Comparison of ENCODE assay signal across 10 cellular contexts in genomic region chr16:66661210-66661560, GRCh38. TPM values are rescaled to one million over a fixed set of nuclear protein-coding genes. Genes with fewer than 3 reads are reported as not detected.
DNase-seq lines count a peak whose midpoint lies in the region; ATAC-seq and TF ChIP-seq lines count a peak whose summit lies in the region.
"Had no signal": no experiment of that assay in that cellular context is flagged by ENCODE, and none has a peak within 500 bp of the region (broad histone marks: within the 10 kb centered on the region; RNA-seq: fewer than 3 reads in every experiment).

No MANE protein-coding gene starts in this region.

- 0 out of 22 replicates have a peak overlapping the region, but pooled peaks of 1 of the 11 experiments have one; percentile 7 for H3K27ac ChIP-seq in BLaER1 treated with 17β-estradiol and CSF1 and Interleukin-3, amounts not matched to agents 10 nM and 100 nM
- H3K27ac ChIP-seq in angular gyrus (ENCODE audit: low read depth, low read length) (peak overlapping the region; percentile 64), right cardiac atrium (ENCODE audit: low read length) (peak overlapping the region; percentile 12), psoas muscle (peak overlapping the region; percentile 80)

- no peak for TF ChIP-seq POLR2A in erythroblast (IDR thresholded peaks at IDR 0.05; ENCODE audit: low read length)

- intact Hi-C loops in right cardiac atrium (cut with DNase I) (no loop called here), psoas muscle (cut with DNase I) (loop anchor here (5.0 to 10.0 kb wide), 2 partner anchors 94 to 206 kb away; partner anchors contain the start of gene DYNC1LI2 (in 1 of the 2))

- H3K4me3 ChIP-seq in BLaER1 treated with 17β-estradiol and CSF1 and Interleukin-3, amounts not matched to agents 10 nM and 100 nM, result no peak overlapping the region
- H3K4me3 ChIP-seq in right cardiac atrium (ENCODE audit: low read length), result no peak overlapping the region
- H3K4me3 ChIP-seq in psoas muscle, result peak overlapping the region; percentile 28

- WGBS in right cardiac atrium, result 64% methylated on average over 4 of the region's 4 CpGs
- 63 to 82% (median 71%) methylated on average over 4 of the region's 4 CpGs for WGBS in psoas muscle, 3 donors

- H3K4me1 ChIP-seq in BLaER1 treated with 17β-estradiol and CSF1 and Interleukin-3, amounts not matched to agents 10 nM and 100 nM, result peaks cover 15 to 24% (median 20%) of the 10 kb centered on the region in 10 experiments
- H3K4me1 ChIP-seq in right cardiac atrium (ENCODE audit: control insufficient read depth, insufficient read depth, low read length), result peaks cover 4% of the 10 kb centered on the region
- peaks cover 15% of the 10 kb centered on the region for H3K4me1 ChIP-seq in psoas muscle

- ATAC-seq in right cardiac atrium, result no peak
- ATAC-seq in psoas muscle, result peak in 3 of 4 donors; percentile 10 to 34 (median 12)
- ATAC-seq in HG02885 (IDR thresholded peaks at IDR 0.05; ENCODE audit: poor library complexity, unreplicated experiment), result no peak
- no peak for ATAC-seq in HG02938 (IDR thresholded peaks at IDR 0.05; ENCODE audit: unreplicated experiment)

- no peaks in the 10 kb centered on the region for H4K20me1 ChIP-seq in BLaER1 treated with 17β-estradiol and CSF1 and Interleukin-3, amounts not matched to agents 10 nM and 100 nM

- no peaks in the 10 kb centered on the region for H3K9me3 ChIP-seq in BLaER1 treated with 17β-estradiol and CSF1 and Interleukin-3, amounts not matched to agents 10 nM and 100 nM (replicated peaks in 1 of 11)
- no peaks in the 10 kb centered on the region for H3K9me3 ChIP-seq in right cardiac atrium (ENCODE audit: control insufficient read depth, low read length)
- no peaks in the 10 kb centered on the region for H3K9me3 ChIP-seq in psoas muscle

- H3K4me2 ChIP-seq in BLaER1 treated with 17β-estradiol and CSF1 and Interleukin-3, amounts not matched to agents 10 nM and 100 nM, result peak overlapping the region in 7 of 11 experiments; percentile 4 to 54 (median 36); a peak in 10 of 22 replicates

- H3K27me3 ChIP-seq in BLaER1 treated with 17β-estradiol and CSF1 and Interleukin-3, amounts not matched to agents 10 nM and 100 nM, result no peaks in the 10 kb centered on the region
- H3K27me3 ChIP-seq in right cardiac atrium (ENCODE audit: control insufficient read depth, insufficient read depth) (no peaks in the 10 kb centered on the region), psoas muscle (ENCODE audit: insufficient read depth in 3 of 3, low read length in 2 of 3) (no peaks in the 10 kb centered on the region)

- no peak for TF ChIP-seq CTCF in psoas muscle (IDR thresholded peaks at IDR 0.05)

- H3K9ac ChIP-seq in BLaER1 treated with 17β-estradiol and CSF1 and Interleukin-3, amounts not matched to agents 10 nM and 100 nM, result 0 out of 22 replicates have a peak overlapping the region, but pooled peaks of 2 of the 11 experiments have one; percentile 12 to 13

- DNase-seq in right cardiac atrium (no peak), psoas muscle (no peak), cerebellar nuclear complex (lab: John Stamatoyannopoulos, UW) (no peak), erythroblast (lab: John Stamatoyannopoulos, UW) (no peak)
- DNase-seq: MM.1S, NCI-H774 had no signal

- H3K36me3 ChIP-seq in BLaER1 treated with 17β-estradiol and CSF1 and Interleukin-3, amounts not matched to agents 10 nM and 100 nM, result no peaks in the 10 kb centered on the region
- no peaks in the 10 kb centered on the region for H3K36me3 ChIP-seq in psoas muscle (ENCODE audit: insufficient read depth in 1 of 2, low read depth in 1 of 2)

RNA-seq across cellular contexts. Expression of gene CMTM4, which starts 35.4 kb away (rescaled TPM):
- total RNA-seq in right cardiac atrium (10 to 100 TPM; 13.2 to 15.9 (median 14.6) TPM), psoas muscle (10 to 100 TPM in 1 of 4 donors, 1 to 10 TPM in 3; 7.7 to 10.3 (median 9.1) TPM)
- polyA plus RNA-seq in right cardiac atrium (7.9 TPM), psoas muscle (1 to 10 TPM; 2.3 to 4.1 (median 2.4) TPM)

RNA-seq across cellular contexts. Expression of gene CMTM3, which starts 56.7 kb away (rescaled TPM):
- total RNA-seq in right cardiac atrium (10 to 100 TPM; 10.3 to 17.4 (median 14.8) TPM), psoas muscle (1 to 10 TPM; 3.9 to 7.6 (median 5.2) TPM)
- polyA plus RNA-seq in right cardiac atrium (12.6 TPM), psoas muscle (1 to 10 TPM; 2.6 to 5.9 (median 3.5) TPM)

Comparison
In these comparisons a context has a peak if more than half of its experiments do, and no peak if none do; other contexts are left out.
1. ATAC-seq: peak in psoas muscle (3 of 4); none in right cardiac atrium (0 of 2), HG02885 (single experiment) and HG02938 (single experiment).
2. intact Hi-C loops: an anchor here in psoas muscle (5.0 to 10.0 kb wide); none called in right cardiac atrium.